Comparison of ENCODE assay signal across 16 cellular contexts in genomic region chr14:58730793-58731464, GRCh38.
DNase-seq lines count a peak whose midpoint lies in the region; ATAC-seq and TF ChIP-seq lines count a peak whose summit lies in the region.
"Had no signal": no experiment of that assay in that cellular context is flagged by ENCODE, and none has a peak within 500 bp of the region (broad histone marks: within the 10 kb centered on the region; RNA-seq: fewer than 3 reads in every experiment).

No MANE protein-coding gene starts in this region.

- intact Hi-C loops in esophagus squamous epithelium (cut with DNase I), result no loop called here

- H3K36me3 ChIP-seq in GM23248 (ENCODE audit: low read depth) (no peaks in the 10 kb centered on the region), SK-N-SH (replicated peaks in 1 of 2; ENCODE audit: control insufficient read depth in 1 of 2, insufficient read depth in 2 of 2, low read length in 1 of 2) (no peaks in the 10 kb centered on the region), skeletal muscle tissue (ENCODE audit: control insufficient read depth in 3 of 3, insufficient read depth in 3 of 3, low read length in 3 of 3) (no peaks in the 10 kb centered on the region), esophagus squamous epithelium (no peaks in the 10 kb centered on the region)
- H3K36me3 ChIP-seq: heart right ventricle, prostate gland, WERI-Rb-1 had no signal

- H3K4me1 ChIP-seq in GM23248 (ENCODE audit: insufficient read depth) (peaks cover 21% of the 10 kb centered on the region), SK-N-SH (ENCODE audit: control insufficient read depth in 1 of 2, insufficient read depth in 2 of 2, low read depth in 1 of 2, low read length in 1 of 2) (peaks cover 0 to 13% of the 10 kb centered on the region in 2 experiments; a peak in 2 of 4 replicates), skeletal muscle tissue (ENCODE audit: control insufficient read depth in 3 of 3, insufficient read depth in 3 of 3, low read length in 3 of 3) (peaks cover 5 to 19% (median 11%) of the 10 kb centered on the region in 3 donors), esophagus squamous epithelium (peaks cover 0 to 14% (median 9%) of the 10 kb centered on the region in 3 donors)
- H3K4me1 ChIP-seq: prostate gland had no signal

- no peaks in the 10 kb centered on the region for H3K9me2 ChIP-seq in GM23248 (ENCODE audit: insufficient read depth)
- no peaks in the 10 kb centered on the region for H3K9me2 ChIP-seq in SK-N-SH

- H3K9ac ChIP-seq in GM23248 (no peak overlapping the region), SK-N-SH (peak overlapping the region; percentile 51; the same call in 1 of the 2 replicates), skeletal muscle tissue (ENCODE audit: low read depth in 1 of 3, low read length in 3 of 3) (no peak overlapping the region)

- no peak for TF ChIP-seq EP300 in SK-N-SH (IDR thresholded peaks at IDR 0.05; ENCODE audit: borderline replicate concordance in 1 of 2, low read depth in 1 of 2, low read length in 1 of 2)

- H3K4me2 ChIP-seq in GM23248 (ENCODE audit: unreplicated experiment) (peak overlapping the region; percentile 52), SK-N-SH (peak overlapping the region; percentile 66)

- no peaks in the 10 kb centered on the region for H3K79me2 ChIP-seq in GM23248 (ENCODE audit: insufficient read depth)
- H3K79me2 ChIP-seq in SK-N-SH (ENCODE audit: insufficient read depth), result no peaks in the 10 kb centered on the region

- no peak overlapping the region for H2AFZ ChIP-seq in GM23248
- no peak overlapping the region for H2AFZ ChIP-seq in SK-N-SH (ENCODE audit: low read depth)

- H3K27me3 ChIP-seq in GM23248 (replicated peaks; ENCODE audit: insufficient read depth), result no peaks in the 10 kb centered on the region
- H3K27me3 ChIP-seq in SK-N-SH (ENCODE audit: insufficient read depth), result no peaks in the 10 kb centered on the region
- no peaks in the 10 kb centered on the region for H3K27me3 ChIP-seq in skeletal muscle tissue (ENCODE audit: control insufficient read depth in 3 of 3, insufficient read depth in 3 of 3, low read length in 3 of 3)
- H3K27me3 ChIP-seq in esophagus squamous epithelium, result no peaks in the 10 kb centered on the region

- in situ Hi-C loops in GM23248 (cut with MboI), result no loop called here

- H3F3A ChIP-seq in GM23248 (ENCODE audit: insufficient read depth) (peaks cover 24% of the 10 kb centered on the region), SK-N-SH (replicated peaks; ENCODE audit: insufficient read depth) (peaks cover 30% of the 10 kb centered on the region)

- 20 to 23% methylated on average over 5 of the region's 5 CpGs for WGBS in GM23248 (ENCODE audit: low coverage in 1 of 2, low lambda C conversion rate in 2 of 2, missing lambda C conversion rate in 2 of 2), 2 experiments
- 25% methylated on average over 5 of the region's 5 CpGs for whole genome bisulfite sequencing in SK-N-SH (ENCODE audit: low lambda C conversion rate)
- WGBS in esophagus squamous epithelium, 2 donors, result 37 to 47% methylated on average over 5 of the region's 5 CpGs

- TF ChIP-seq POLR2A in esophagus squamous epithelium (IDR thresholded peaks at IDR 0.05), result no peak

- POLR2A ChIA-PET in SK-N-SH (lab: Yijun Ruan, JAX), result no interaction called here

- H3K4me3 ChIP-seq in GM23248, result peak overlapping the region; percentile 24; the same call in 1 of the 2 replicates
- no peak overlapping the region for H3K4me3 ChIP-seq in SK-N-SH (ENCODE audit: low read depth in 2 of 2, low read length in 1 of 2)
- H3K4me3 ChIP-seq in fibroblast of the aortic adventitia (ENCODE audit: low read depth, low read length), result no peak overlapping the region
- peak overlapping the region in 2 of 3 donors; percentile 7 to 18 for H3K4me3 ChIP-seq in skeletal muscle tissue (ENCODE audit: low read length in 3 of 3)
- no peak overlapping the region for H3K4me3 ChIP-seq in esophagus squamous epithelium
- H3K4me3 ChIP-seq: heart right ventricle, prostate gland had no signal

- H3K27ac ChIP-seq in GM23248, result peak overlapping the region; percentile 74
- H3K27ac ChIP-seq in SK-N-SH (ENCODE audit: low read depth in 2 of 2, low read length in 1 of 2), result peak overlapping the region; percentile 79 to 99
- H3K27ac ChIP-seq in skeletal muscle tissue (ENCODE audit: low read depth, low read length), result peak overlapping the region; percentile 77
- no peak overlapping the region for H3K27ac ChIP-seq in esophagus squamous epithelium
- H3K27ac ChIP-seq: C4-2B, prostate gland, WERI-Rb-1 had no signal

- CTCF ChIA-PET in SK-N-SH (lab: Yijun Ruan, JAX), result interaction anchor here (0.6 kb wide), 1 partner anchor 13 kb away, joined by 3 read pairs; no protein-coding TSS in a partner anchor

- no peaks in the 10 kb centered on the region for H4K20me1 ChIP-seq in GM23248 (ENCODE audit: insufficient read depth)
- H4K20me1 ChIP-seq in SK-N-SH (ENCODE audit: insufficient read depth), result no peaks in the 10 kb centered on the region

- TF ChIP-seq RAD21 in SK-N-SH (IDR thresholded peaks at IDR 0.05; ENCODE audit: low read length), result no peak

- no peaks in the 10 kb centered on the region for H3K9me3 ChIP-seq in GM23248 (ENCODE audit: low read depth)
- no peaks in the 10 kb centered on the region for H3K9me3 ChIP-seq in SK-N-SH
- no peaks in the 10 kb centered on the region for H3K9me3 ChIP-seq in skeletal muscle tissue (ENCODE audit: control insufficient read depth in 3 of 3, low read length in 3 of 3)
- no peaks in the 10 kb centered on the region for H3K9me3 ChIP-seq in esophagus squamous epithelium
- H3K9me3 ChIP-seq: heart right ventricle, prostate gland had no signal

- no peak for ATAC-seq in GM21786 (IDR thresholded peaks at IDR 0.05; ENCODE audit: unreplicated experiment)
- ATAC-seq: activated CD8-positive, alpha-beta T cell treated with anti-CD3 and anti-CD28 coated beads, Interleukin-2, amount 10 ng/mL, durations not matched to agents 7 days and 5 days; activated T-helper 17 cell treated with anti-CD3 and anti-CD28 coated beads, Interleukin-2, amount 50 U/mL, for 72 hours had no signal

- DNase-seq in GM23248 (peak; percentile 73), SK-N-SH (no peak), fibroblast of the aortic adventitia (ENCODE audit: low read depth) (peak; percentile 52), esophagus squamous epithelium (lab: John Stamatoyannopoulos, UW) (no peak), NCI-H226 (no peak), Kasumi-1 (lab: John Stamatoyannopoulos, UW) (no peak)
- DNase-seq: activated CD8-positive, alpha-beta T cell treated with anti-CD3 and anti-CD28 coated beads, Interleukin-2, amount 10 ng/mL, durations not matched to agents 7 days and 5 days; heart right ventricle; NCI-H1092; T-helper 1 cell; WERI-Rb-1 had no signal

- TF ChIP-seq CTCF in SK-N-SH (IDR thresholded peaks at IDR 0.05), result no peak
- TF ChIP-seq CTCF in fibroblast of the aortic adventitia (IDR thresholded peaks at IDR 0.05; ENCODE audit: insufficient read depth, low read length), result no peak
- no peak for TF ChIP-seq CTCF in esophagus squamous epithelium (IDR thresholded peaks at IDR 0.05)

TF ChIP-seq in SK-N-SH, 30 proteins besides CTCF, POLR2A, EP300 and RAD21 (continues in another document):
- TF ChIP-seq TEAD4 (IDR thresholded peaks at IDR 0.05; ENCODE audit: borderline replicate concordance, insufficient read depth) (no peak), SIN3A (IDR thresholded peaks at IDR 0.05; ENCODE audit: borderline replicate concordance, low read depth, low read length) (no peak), FOSL2 (IDR thresholded peaks at IDR 0.05; ENCODE audit: borderline replicate concordance, low read depth) (no peak), ELF1 (IDR thresholded peaks at IDR 0.05) (no peak), ZBTB33 (IDR thresholded peaks at IDR 0.05; ENCODE audit: borderline replicate concordance, low read depth) (no peak), MAX (IDR thresholded peaks at IDR 0.05; ENCODE audit: low read depth) (no peak)
- TF ChIP-seq, protein P1, sequence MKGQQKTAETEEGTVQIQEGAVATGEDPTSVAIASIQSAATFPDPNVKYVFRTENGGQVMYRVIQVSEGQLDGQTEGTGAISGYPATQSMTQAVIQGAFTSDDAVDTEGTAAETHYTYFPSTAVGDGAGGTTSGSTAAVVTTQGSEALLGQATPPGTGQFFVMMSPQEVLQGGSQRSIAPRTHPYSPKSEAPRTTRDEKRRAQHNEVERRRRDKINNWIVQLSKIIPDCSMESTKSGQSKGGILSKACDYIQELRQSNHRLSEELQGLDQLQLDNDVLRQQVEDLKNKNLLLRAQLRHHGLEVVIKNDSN (IDR thresholded peaks at IDR 0.05; ENCODE audit: borderline replicate concordance, low read depth), result no peak

Comparison
In these comparisons a context has a peak if more than half of its experiments do, and no peak if none do; other contexts are left out.
1. DNase-seq: peak in GM23248 (single experiment) and fibroblast of the aortic adventitia (single experiment); none in SK-N-SH (single experiment), esophagus squamous epithelium (single experiment), NCI-H226 (single experiment) and Kasumi-1 (0 of 2).
2. H3K27ac ChIP-seq: peak in GM23248 (single experiment), SK-N-SH (2 of 2) and skeletal muscle tissue (single experiment); none in esophagus squamous epithelium (0 of 4).
3. H3K4me3 ChIP-seq: peak in GM23248 (single experiment) and skeletal muscle tissue (2 of 3); none in SK-N-SH (0 of 2), fibroblast of the aortic adventitia (single experiment) and esophagus squamous epithelium (0 of 4).